In genomic region chr19:32691291-32691951, GRCh38 we compare ENCODE assay signal across 1 cellular context.
TF ChIP-seq lines count a peak whose summit lies in the region.

Gene NUDT19, plus strand, starts transcription at chr19:32691821. Its CDS starts 140 bp downstream, at chr19:32691961.

TF ChIP-seq in K562, 482 proteins besides CTCF, POLR2A, EP300 and RAD21 (continued from another document and continues in another):
- TF ChIP-seq THRA (IDR thresholded peaks at IDR 0.05) = no peak
- no peak for TF ChIP-seq GATA2 (CRISPR knock-in tag; IDR thresholded peaks at IDR 0.05)
- no peak for TF ChIP-seq NCOR1 (IDR thresholded peaks at IDR 0.05)
- TF ChIP-seq TOE1 (IDR thresholded peaks at IDR 0.05; ENCODE audit: borderline replicate concordance) = peak; percentile 52; the same call in 1 of the 2 replicates
- no peak for TF ChIP-seq TOE1 (CRISPR knock-in tag; IDR thresholded peaks at IDR 0.05; ENCODE audit: borderline replicate concordance, low read depth)
- TF ChIP-seq CXXC5 (CRISPR knock-in tag; IDR thresholded peaks at IDR 0.05) = peak; percentile 58
- no peak for TF ChIP-seq PBX2 (CRISPR knock-in tag; IDR thresholded peaks at IDR 0.05; ENCODE audit: low read depth)
- TF ChIP-seq PBX2 (tag; conservative IDR thresholded peaks at IDR 0.05; ENCODE audit: low read depth) = peak; percentile 35; the same call in 1 of the 2 replicates
- TF ChIP-seq RFX7 (CRISPR knock-in tag; IDR thresholded peaks at IDR 0.05) = no peak
- TF ChIP-seq ILF3 (IDR thresholded peaks at IDR 0.05; ENCODE audit: borderline replicate concordance) = no peak
- TF ChIP-seq ZNF24 (IDR thresholded peaks at IDR 0.05) = peak; percentile 41; the same call in 1 of the 2 replicates
- TF ChIP-seq TFE3 (CRISPR knock-in tag; IDR thresholded peaks at IDR 0.05) = no peak
- TF ChIP-seq KLF1 (tag; IDR thresholded peaks at IDR 0.05) = no peak
- TF ChIP-seq ARID2 (IDR thresholded peaks at IDR 0.05) = no peak
- TF ChIP-seq, protein P1, sequence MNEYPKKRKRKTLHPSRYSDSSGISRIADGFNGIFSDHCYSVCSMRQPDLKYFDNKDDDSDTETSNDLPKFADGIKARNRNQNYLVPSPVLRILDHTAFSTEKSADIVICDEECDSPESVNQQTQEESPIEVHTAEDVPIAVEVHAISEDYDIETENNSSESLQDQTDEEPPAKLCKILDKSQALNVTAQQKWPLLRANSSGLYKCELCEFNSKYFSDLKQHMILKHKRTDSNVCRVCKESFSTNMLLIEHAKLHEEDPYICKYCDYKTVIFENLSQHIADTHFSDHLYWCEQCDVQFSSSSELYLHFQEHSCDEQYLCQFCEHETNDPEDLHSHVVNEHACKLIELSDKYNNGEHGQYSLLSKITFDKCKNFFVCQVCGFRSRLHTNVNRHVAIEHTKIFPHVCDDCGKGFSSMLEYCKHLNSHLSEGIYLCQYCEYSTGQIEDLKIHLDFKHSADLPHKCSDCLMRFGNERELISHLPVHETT (CRISPR knock-in tag; conservative IDR thresholded peaks at IDR 0.05 in 1 of 2, IDR thresholded peaks at IDR 0.05 in 1 of 2) = 0 out of 4 replicates have a peak, but pooled peaks of 1 of the 2 experiments have one; percentile 8
- no peak for TF ChIP-seq ZSCAN32 (CRISPR knock-in tag; IDR thresholded peaks at IDR 0.05)
- no peak; the same call in 1 of the 2 replicates for TF ChIP-seq MAX (CRISPR knock-in tag; IDR thresholded peaks at IDR 0.05)
- TF ChIP-seq NFRKB (IDR thresholded peaks at IDR 0.05; ENCODE audit: low read depth) = no peak
- no peak for TF ChIP-seq FUS (optimal IDR thresholded peaks at IDR 0.05; ENCODE audit: low read depth, low read length)
- peak in 1 of 2 experiments; percentile 40; a peak in 1 of 4 replicates for TF ChIP-seq KDM4B (IDR thresholded peaks at IDR 0.05; ENCODE audit: borderline replicate concordance in 2 of 2, low read depth in 1 of 2)
- TF ChIP-seq BHLHE40 (IDR thresholded peaks at IDR 0.05; ENCODE audit: low read length) = peak; percentile 58
- no peak for TF ChIP-seq SIX5 (IDR thresholded peaks at IDR 0.05; ENCODE audit: borderline replicate concordance in 1 of 2, insufficient read depth in 1 of 2, low read depth in 1 of 2, low read length in 2 of 2)
- TF ChIP-seq, protein P2, sequence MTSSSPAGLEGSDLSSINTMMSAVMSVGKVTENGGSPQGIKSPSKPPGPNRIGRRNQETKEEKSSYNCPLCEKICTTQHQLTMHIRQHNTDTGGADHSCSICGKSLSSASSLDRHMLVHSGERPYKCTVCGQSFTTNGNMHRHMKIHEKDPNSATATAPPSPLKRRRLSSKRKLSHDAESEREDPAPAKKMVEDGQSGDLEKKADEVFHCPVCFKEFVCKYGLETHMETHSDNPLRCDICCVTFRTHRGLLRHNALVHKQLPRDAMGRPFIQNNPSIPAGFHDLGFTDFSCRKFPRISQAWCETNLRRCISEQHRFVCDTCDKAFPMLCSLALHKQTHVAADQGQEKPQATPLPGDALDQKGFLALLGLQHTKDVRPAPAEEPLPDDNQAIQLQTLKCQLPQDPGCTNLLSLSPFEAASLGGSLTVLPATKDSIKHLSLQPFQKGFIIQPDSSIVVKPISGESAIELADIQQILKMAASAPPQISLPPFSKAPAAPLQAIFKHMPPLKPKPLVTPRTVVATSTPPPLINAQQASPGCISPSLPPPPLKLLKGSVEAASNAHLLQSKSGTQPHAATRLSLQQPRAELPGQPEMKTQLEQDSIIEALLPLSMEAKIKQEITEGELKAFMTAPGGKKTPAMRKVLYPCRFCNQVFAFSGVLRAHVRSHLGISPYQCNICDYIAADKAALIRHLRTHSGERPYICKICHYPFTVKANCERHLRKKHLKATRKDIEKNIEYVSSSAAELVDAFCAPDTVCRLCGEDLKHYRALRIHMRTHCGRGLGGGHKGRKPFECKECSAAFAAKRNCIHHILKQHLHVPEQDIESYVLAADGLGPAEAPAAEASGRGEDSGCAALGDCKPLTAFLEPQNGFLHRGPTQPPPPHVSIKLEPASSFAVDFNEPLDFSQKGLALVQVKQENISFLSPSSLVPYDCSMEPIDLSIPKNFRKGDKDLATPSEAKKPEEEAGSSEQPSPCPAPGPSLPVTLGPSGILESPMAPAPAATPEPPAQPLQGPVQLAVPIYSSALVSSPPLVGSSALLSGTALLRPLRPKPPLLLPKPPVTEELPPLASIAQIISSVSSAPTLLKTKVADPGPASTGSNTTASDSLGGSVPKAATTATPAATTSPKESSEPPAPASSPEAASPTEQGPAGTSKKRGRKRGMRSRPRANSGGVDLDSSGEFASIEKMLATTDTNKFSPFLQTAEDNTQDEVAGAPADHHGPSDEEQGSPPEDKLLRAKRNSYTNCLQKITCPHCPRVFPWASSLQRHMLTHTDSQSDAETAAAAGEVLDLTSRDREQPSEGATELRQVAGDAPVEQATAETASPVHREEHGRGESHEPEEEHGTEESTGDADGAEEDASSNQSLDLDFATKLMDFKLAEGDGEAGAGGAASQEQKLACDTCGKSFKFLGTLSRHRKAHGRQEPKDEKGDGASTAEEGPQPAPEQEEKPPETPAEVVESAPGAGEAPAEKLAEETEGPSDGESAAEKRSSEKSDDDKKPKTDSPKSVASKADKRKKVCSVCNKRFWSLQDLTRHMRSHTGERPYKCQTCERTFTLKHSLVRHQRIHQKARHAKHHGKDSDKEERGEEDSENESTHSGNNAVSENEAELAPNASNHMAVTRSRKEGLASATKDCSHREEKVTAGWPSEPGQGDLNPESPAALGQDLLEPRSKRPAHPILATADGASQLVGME (CRISPR knock-in tag; IDR thresholded peaks at IDR 0.05) = no peak
- peak; percentile 77 for TF ChIP-seq CREM (IDR thresholded peaks at IDR 0.05; ENCODE audit: low read depth)
- TF ChIP-seq NEUROD1 (IDR thresholded peaks at IDR 0.05; ENCODE audit: borderline replicate concordance, low read depth, low read length, partially characterized antibody) = peak; percentile 66
- no peak for TF ChIP-seq KAT2B (IDR thresholded peaks at IDR 0.05; ENCODE audit: low read depth, low read length)
- TF ChIP-seq NONO (IDR thresholded peaks at IDR 0.05; ENCODE audit: low read depth in 2 of 2, low read length in 1 of 2) = no peak; a peak in 1 of 4 replicates
- 0 out of 2 replicates have a peak, but pooled peaks have one; percentile 52 for TF ChIP-seq RB1 (IDR thresholded peaks at IDR 0.05; ENCODE audit: low read depth)
- TF ChIP-seq MAZ (CRISPR knock-in tag; conservative IDR thresholded peaks at IDR 0.05 in 1 of 2, IDR thresholded peaks at IDR 0.05 in 1 of 2) = peak; percentile 39 to 51; a peak in 1 of 4 replicates
- TF ChIP-seq, protein P3, sequence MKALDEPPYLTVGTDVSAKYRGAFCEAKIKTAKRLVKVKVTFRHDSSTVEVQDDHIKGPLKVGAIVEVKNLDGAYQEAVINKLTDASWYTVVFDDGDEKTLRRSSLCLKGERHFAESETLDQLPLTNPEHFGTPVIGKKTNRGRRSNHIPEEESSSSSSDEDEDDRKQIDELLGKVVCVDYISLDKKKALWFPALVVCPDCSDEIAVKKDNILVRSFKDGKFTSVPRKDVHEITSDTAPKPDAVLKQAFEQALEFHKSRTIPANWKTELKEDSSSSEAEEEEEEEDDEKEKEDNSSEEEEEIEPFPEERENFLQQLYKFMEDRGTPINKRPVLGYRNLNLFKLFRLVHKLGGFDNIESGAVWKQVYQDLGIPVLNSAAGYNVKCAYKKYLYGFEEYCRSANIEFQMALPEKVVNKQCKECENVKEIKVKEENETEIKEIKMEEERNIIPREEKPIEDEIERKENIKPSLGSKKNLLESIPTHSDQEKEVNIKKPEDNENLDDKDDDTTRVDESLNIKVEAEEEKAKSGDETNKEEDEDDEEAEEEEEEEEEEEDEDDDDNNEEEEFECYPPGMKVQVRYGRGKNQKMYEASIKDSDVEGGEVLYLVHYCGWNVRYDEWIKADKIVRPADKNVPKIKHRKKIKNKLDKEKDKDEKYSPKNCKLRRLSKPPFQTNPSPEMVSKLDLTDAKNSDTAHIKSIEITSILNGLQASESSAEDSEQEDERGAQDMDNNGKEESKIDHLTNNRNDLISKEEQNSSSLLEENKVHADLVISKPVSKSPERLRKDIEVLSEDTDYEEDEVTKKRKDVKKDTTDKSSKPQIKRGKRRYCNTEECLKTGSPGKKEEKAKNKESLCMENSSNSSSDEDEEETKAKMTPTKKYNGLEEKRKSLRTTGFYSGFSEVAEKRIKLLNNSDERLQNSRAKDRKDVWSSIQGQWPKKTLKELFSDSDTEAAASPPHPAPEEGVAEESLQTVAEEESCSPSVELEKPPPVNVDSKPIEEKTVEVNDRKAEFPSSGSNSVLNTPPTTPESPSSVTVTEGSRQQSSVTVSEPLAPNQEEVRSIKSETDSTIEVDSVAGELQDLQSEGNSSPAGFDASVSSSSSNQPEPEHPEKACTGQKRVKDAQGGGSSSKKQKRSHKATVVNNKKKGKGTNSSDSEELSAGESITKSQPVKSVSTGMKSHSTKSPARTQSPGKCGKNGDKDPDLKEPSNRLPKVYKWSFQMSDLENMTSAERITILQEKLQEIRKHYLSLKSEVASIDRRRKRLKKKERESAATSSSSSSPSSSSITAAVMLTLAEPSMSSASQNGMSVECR (CRISPR knock-in tag; IDR thresholded peaks at IDR 0.05) = peak; percentile 21
- TF ChIP-seq, protein P4, sequence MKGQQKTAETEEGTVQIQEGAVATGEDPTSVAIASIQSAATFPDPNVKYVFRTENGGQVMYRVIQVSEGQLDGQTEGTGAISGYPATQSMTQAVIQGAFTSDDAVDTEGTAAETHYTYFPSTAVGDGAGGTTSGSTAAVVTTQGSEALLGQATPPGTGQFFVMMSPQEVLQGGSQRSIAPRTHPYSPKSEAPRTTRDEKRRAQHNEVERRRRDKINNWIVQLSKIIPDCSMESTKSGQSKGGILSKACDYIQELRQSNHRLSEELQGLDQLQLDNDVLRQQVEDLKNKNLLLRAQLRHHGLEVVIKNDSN (CRISPR knock-in tag; IDR thresholded peaks at IDR 0.05) = 0 out of 2 replicates have a peak, but pooled peaks have one; percentile 6
- TF ChIP-seq SUPT5H (IDR thresholded peaks at IDR 0.05) = peak; percentile 77
- TF ChIP-seq ATF7 (IDR thresholded peaks at IDR 0.05) = peak; percentile 36; the same call in 1 of the 2 replicates
- TF ChIP-seq DNMT1 (IDR thresholded peaks at IDR 0.05) = 0 out of 2 replicates have a peak, but pooled peaks have one; percentile 53
- no peak for TF ChIP-seq ZC3H11A (IDR thresholded peaks at IDR 0.05; ENCODE audit: low read depth, low read length)
- TF ChIP-seq KDM1A (IDR thresholded peaks at IDR 0.05) = no peak
- TF ChIP-seq RBM25 (IDR thresholded peaks at IDR 0.05; ENCODE audit: low read depth, low read length, severe bottlenecking) = peak; percentile 36
- peak; percentile 64 for TF ChIP-seq L3MBTL2 (IDR thresholded peaks at IDR 0.05)
- no peak for TF ChIP-seq ZNF253 (CRISPR knock-in tag; conservative IDR thresholded peaks at IDR 0.05)
- TF ChIP-seq, protein P5, sequence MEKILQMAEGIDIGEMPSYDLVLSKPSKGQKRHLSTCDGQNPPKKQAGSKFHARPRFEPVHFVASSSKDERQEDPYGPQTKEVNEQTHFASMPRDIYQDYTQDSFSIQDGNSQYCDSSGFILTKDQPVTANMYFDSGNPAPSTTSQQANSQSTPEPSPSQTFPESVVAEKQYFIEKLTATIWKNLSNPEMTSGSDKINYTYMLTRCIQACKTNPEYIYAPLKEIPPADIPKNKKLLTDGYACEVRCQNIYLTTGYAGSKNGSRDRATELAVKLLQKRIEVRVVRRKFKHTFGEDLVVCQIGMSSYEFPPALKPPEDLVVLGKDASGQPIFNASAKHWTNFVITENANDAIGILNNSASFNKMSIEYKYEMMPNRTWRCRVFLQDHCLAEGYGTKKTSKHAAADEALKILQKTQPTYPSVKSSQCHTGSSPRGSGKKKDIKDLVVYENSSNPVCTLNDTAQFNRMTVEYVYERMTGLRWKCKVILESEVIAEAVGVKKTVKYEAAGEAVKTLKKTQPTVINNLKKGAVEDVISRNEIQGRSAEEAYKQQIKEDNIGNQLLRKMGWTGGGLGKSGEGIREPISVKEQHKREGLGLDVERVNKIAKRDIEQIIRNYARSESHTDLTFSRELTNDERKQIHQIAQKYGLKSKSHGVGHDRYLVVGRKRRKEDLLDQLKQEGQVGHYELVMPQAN (IDR thresholded peaks at IDR 0.05; ENCODE audit: borderline replicate concordance) = peak; percentile 75
- no peak for TF ChIP-seq RBFOX2 (IDR thresholded peaks at IDR 0.05; ENCODE audit: low read depth, low read length)
- 0 out of 2 replicates have a peak, but pooled peaks have one; percentile 14 for TF ChIP-seq SMARCA4 (IDR thresholded peaks at IDR 0.05)
- TF ChIP-seq RUNX1 (IDR thresholded peaks at IDR 0.05; ENCODE audit: low read depth) = no peak
